Comparison of ENCODE assay signal across 27 cellular contexts in genomic region chr12:98873823-98874222, GRCh38.
"Had no signal": no experiment of that assay in that cellular context is flagged by ENCODE, and none has a peak within 500 bp of the region (broad histone marks: within the 10 kb centered on the region; RNA-seq: fewer than 3 reads in every experiment).

No MANE protein-coding gene starts in this region.

- H3K27me3 ChIP-seq: brain microvascular endothelial cell, colonic mucosa had no signal

- H3K36me3 Mint-ChIP-seq: activated naive CD4-positive, alpha-beta T cell treated with anti-CD3 and anti-CD28 coated beads, Interleukin-2, amount 50 U/mL, for 24 hours; activated naive CD8-positive, alpha-beta T cell treated with anti-CD3 and anti-CD28 coated beads for 36 hours; WTC11 had no signal

- H3K4me1 ChIP-seq: colonic mucosa had no signal

- DNase-seq: activated CD4-positive, alpha-beta memory T cell treated with anti-CD3 and anti-CD28 coated beads, Interleukin-2, amount 10 ng/mL, durations not matched to agents 7 days and 5 days; activated CD4-positive, alpha-beta T cell treated with anti-CD3 and anti-CD28 coated beads for 1 hour; activated CD4-positive, alpha-beta T cell treated with anti-CD3 and anti-CD28 coated beads for 4 hours; activated CD4-positive, alpha-beta T cell treated with anti-CD3 and anti-CD28 coated beads, Interleukin-2, amount 10 ng/mL, durations not matched to agents 7 days and 5 days; activated CD4-positive, alpha-beta T cell treated with anti-CD3 and anti-CD28 coated beads, Interleukin-2, amount 50 U/mL, for 4 hours; activated effector memory CD4-positive, alpha-beta T cell treated with anti-CD3 and anti-CD28 coated beads, Interleukin-2, amount 50 U/mL, for 16 hours; activated naive CD4-positive, alpha-beta T cell treated with anti-CD3 and anti-CD28 coated beads for 36 hours; activated naive CD8-positive, alpha-beta T cell treated with anti-CD3 and anti-CD28 coated beads for 36 hours; activated naive CD8-positive, alpha-beta T cell treated with anti-CD3 and anti-CD28 coated beads, Interleukin-2, amount 50 U/mL, for 24 hours; activated T-cell treated with anti-CD3 and anti-CD28 coated beads, Interleukin-2, amount 50 U/mL, for 4 hours; anterior cingulate cortex; brain microvascular endothelial cell; colonic mucosa; effector memory CD4-positive, alpha-beta T cell; endodermal cell; foreskin fibroblast; head of caudate nucleus; hippocampal formation; T-helper 2 cell had no signal

- H3K27me3 Mint-ChIP-seq: activated naive CD8-positive, alpha-beta T cell treated with anti-CD3 and anti-CD28 coated beads for 36 hours had no signal

- FAIRE-seq: astrocyte, bronchial epithelial cell, frontal cortex had no signal

- H3K4me3 Mint-ChIP-seq: activated CD4-positive, alpha-beta memory T cell treated with anti-CD3 and anti-CD28 coated beads, Interleukin-2, amount 10 ng/mL, durations not matched to agents 7 days and 5 days; activated CD4-positive, alpha-beta T cell treated with anti-CD3 and anti-CD28 coated beads, Interleukin-2, amount 10 ng/mL, durations not matched to agents 7 days and 5 days; activated naive CD4-positive, alpha-beta T cell treated with anti-CD3 and anti-CD28 coated beads for 36 hours; activated naive CD4-positive, alpha-beta T cell treated with anti-CD3 and anti-CD28 coated beads, Interleukin-2, amount 50 U/mL, for 24 hours; activated naive CD8-positive, alpha-beta T cell treated with anti-CD3 and anti-CD28 coated beads for 36 hours; activated naive CD8-positive, alpha-beta T cell treated with anti-CD3 and anti-CD28 coated beads, Interleukin-2, amount 50 U/mL, for 24 hours; activated T-cell treated with anti-CD3 and anti-CD28 coated beads, Interleukin-2, amount 50 U/mL, for 4 hours; endodermal cell; WTC11 had no signal

- H3K36me3 ChIP-seq: brain microvascular endothelial cell, colonic mucosa had no signal

- H3K27ac ChIP-seq: brain microvascular endothelial cell, colonic mucosa, VCaP had no signal

- H3K9me3 ChIP-seq: colonic mucosa had no signal

- H3K9me3 Mint-ChIP-seq: activated CD4-positive, alpha-beta memory T cell treated with anti-CD3 and anti-CD28 coated beads, Interleukin-2, amount 10 ng/mL, durations not matched to agents 7 days and 5 days; activated CD4-positive, alpha-beta T cell treated with anti-CD3 and anti-CD28 coated beads, Interleukin-2, amount 10 ng/mL, durations not matched to agents 7 days and 5 days; activated naive CD4-positive, alpha-beta T cell treated with anti-CD3 and anti-CD28 coated beads for 36 hours; activated naive CD4-positive, alpha-beta T cell treated with anti-CD3 and anti-CD28 coated beads, Interleukin-2, amount 50 U/mL, for 24 hours; activated naive CD8-positive, alpha-beta T cell treated with anti-CD3 and anti-CD28 coated beads for 36 hours; activated naive CD8-positive, alpha-beta T cell treated with anti-CD3 and anti-CD28 coated beads, Interleukin-2, amount 50 U/mL, for 24 hours; activated T-cell treated with anti-CD3 and anti-CD28 coated beads, Interleukin-2, amount 50 U/mL, for 4 hours; activated T-helper 2 cell treated with anti-CD3 and anti-CD28 coated beads, Interferon-gamma antibody, Interleukin-2, Interleukin-4, amounts not matched to agents 10 μg/mL and 5 μg/mL and 100 μg/mL, durations not matched to agents 14 hours and 24 hours and 36 hours; endodermal cell; WTC11 had no signal

- H3K4me3 ChIP-seq: colonic mucosa had no signal

- H3K4me1 Mint-ChIP-seq: activated naive CD4-positive, alpha-beta T cell treated with anti-CD3 and anti-CD28 coated beads, Interleukin-2, amount 50 U/mL, for 24 hours; activated naive CD8-positive, alpha-beta T cell treated with anti-CD3 and anti-CD28 coated beads for 36 hours; activated naive CD8-positive, alpha-beta T cell treated with anti-CD3 and anti-CD28 coated beads, Interleukin-2, amount 50 U/mL, for 24 hours had no signal

- ATAC-seq: activated naive CD8-positive, alpha-beta T cell treated with anti-CD3 and anti-CD28 coated beads, Interleukin-2, amount 50 U/mL, for 24 hours; activated T-cell treated with anti-CD3 and anti-CD28 coated beads, Interleukin-2, amount 50 U/mL, for 4 hours; esophagus mucosa; WTC11 had no signal

- H3K27ac Mint-ChIP-seq: activated CD4-positive, alpha-beta memory T cell treated with anti-CD3 and anti-CD28 coated beads, Interleukin-2, amount 10 ng/mL, durations not matched to agents 7 days and 5 days; activated CD4-positive, alpha-beta T cell treated with anti-CD3 and anti-CD28 coated beads, Interleukin-2, amount 10 ng/mL, durations not matched to agents 7 days and 5 days; activated naive CD4-positive, alpha-beta T cell treated with anti-CD3 and anti-CD28 coated beads for 36 hours; activated naive CD4-positive, alpha-beta T cell treated with anti-CD3 and anti-CD28 coated beads, Interleukin-2, amount 50 U/mL, for 24 hours; activated naive CD8-positive, alpha-beta T cell treated with anti-CD3 and anti-CD28 coated beads for 36 hours; activated naive CD8-positive, alpha-beta T cell treated with anti-CD3 and anti-CD28 coated beads, Interleukin-2, amount 50 U/mL, for 24 hours; activated T-helper 2 cell treated with anti-CD3 and anti-CD28 coated beads, Interferon-gamma antibody, Interleukin-2, Interleukin-4, amounts not matched to agents 10 μg/mL and 5 μg/mL and 100 μg/mL, durations not matched to agents 14 hours and 24 hours and 36 hours; endodermal cell; WTC11 had no signal
